Comparison of ENCODE assay signal across 8 cellular contexts in the genomic region with DNA sequence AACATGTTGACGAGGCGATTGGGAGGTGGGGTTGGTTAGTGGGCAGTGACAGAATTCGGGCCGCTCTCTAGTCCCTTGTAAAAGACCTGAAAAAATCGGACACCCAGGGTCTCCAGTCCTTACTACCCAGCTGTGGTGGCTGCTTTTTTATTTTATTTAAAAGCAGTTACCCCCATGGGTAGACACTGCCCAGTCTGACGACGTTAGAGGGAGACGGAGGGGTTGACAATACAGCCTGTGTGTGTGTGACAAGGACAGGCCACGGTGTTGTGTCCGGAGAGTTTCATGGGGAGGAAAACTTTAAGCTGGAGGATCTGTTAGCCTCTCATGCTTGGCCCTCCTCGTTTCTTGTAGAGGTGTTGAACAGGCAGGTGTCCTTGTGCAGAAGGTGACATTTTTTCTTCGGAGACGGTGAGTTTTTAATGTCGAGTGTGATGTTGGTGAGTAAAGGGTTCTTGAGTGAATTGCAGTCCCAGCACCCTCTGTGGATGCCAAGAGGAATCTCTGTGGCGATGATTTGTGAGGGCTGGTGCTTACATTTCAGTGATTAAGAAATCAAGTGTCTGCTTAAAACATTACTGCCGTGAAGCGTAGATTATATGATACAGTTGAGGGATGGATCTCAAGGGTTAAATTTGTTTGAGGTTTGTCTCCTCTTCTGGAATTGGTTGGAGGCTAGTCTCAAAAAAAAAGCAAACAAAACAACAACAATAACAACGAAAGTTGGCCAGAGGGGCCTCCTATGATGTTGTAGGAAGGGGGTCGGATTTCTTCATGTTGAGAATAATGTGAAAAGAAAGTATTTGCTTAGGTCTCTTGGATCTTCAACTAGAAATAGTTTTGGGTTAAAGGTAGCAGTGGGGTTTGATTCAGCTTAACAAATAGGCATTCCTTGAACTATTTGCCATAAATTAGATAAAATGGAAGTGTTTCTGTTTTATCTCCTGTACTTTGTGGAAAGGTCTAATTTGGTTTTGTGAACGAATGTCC. TPM values are rescaled to one million over a fixed set of nuclear protein-coding genes. Genes with fewer than 3 reads are reported as not detected.
DNase-seq lines count a peak whose midpoint lies in the region; ATAC-seq and TF ChIP-seq lines count a peak whose summit lies in the region.

No MANE protein-coding gene starts in this region.

- CTCF ChIA-PET in BJ (lab: Yijun Ruan, JAX) = no interaction called here

- no peak for DNase-seq in BJ (ENCODE audit: low read depth)
- no peak for DNase-seq in HFF-Myc (ENCODE audit: extremely low read depth, low read depth)
- DNase-seq in activated T-cell treated with anti-CD3 and anti-CD28 coated beads, Interleukin-2, amount 50 U/mL, for 24 hours = peak; percentile 43
- DNase-seq in cardiac muscle cell (ENCODE audit: low read depth in 1 of 2, low spot score in 1 of 2) = peak in 1 of 2 donors; percentile 50
- peak; percentile 70 for DNase-seq in pons (ENCODE audit: low spot score)

- TF ChIP-seq CTCF in BJ (IDR thresholded peaks at IDR 0.05; ENCODE audit: insufficient read depth, low read depth, low read length) (no peak), HFF-Myc (IDR thresholded peaks at IDR 0.05; ENCODE audit: low read depth, low read length, missing control alignments) (no peak), cardiac muscle cell (IDR thresholded peaks at IDR 0.05; ENCODE audit: low read depth, low read length) (no peak)

- H3K9me3 ChIP-seq in cardiac muscle cell (ENCODE audit: low read depth) = no peaks in the 10 kb centered on the region

- no peaks in the 10 kb centered on the region for H3K27me3 ChIP-seq in BJ (ENCODE audit: control insufficient read depth, insufficient read depth, low read length)
- H3K27me3 ChIP-seq in cardiac muscle cell = peaks cover 69% of the 10 kb centered on the region

- H3K4me1 Mint-ChIP-seq in activated T-cell treated with anti-CD3 and anti-CD28 coated beads, Interleukin-2, amount 50 U/mL, for 24 hours (ENCODE audit: low read depth) = peaks cover 64% of the 10 kb centered on the region

- ATAC-seq in HG02642 (IDR thresholded peaks at IDR 0.05; ENCODE audit: poor library complexity, unreplicated experiment) (no peak), HG02970 (IDR thresholded peaks at IDR 0.05; ENCODE audit: low FRiP score, unreplicated experiment) (no peak), GM18502 (IDR thresholded peaks at IDR 0.05; ENCODE audit: poor library complexity, unreplicated experiment) (no peak)

- peak overlapping the region; percentile 84 for H3K4me3 Mint-ChIP-seq in activated T-cell treated with anti-CD3 and anti-CD28 coated beads, Interleukin-2, amount 50 U/mL, for 24 hours

- H3K36me3 Mint-ChIP-seq in activated T-cell treated with anti-CD3 and anti-CD28 coated beads, Interleukin-2, amount 50 U/mL, for 24 hours (ENCODE audit: low read depth) = peaks cover 9% of the 10 kb centered on the region

- H3K4me1 ChIP-seq in cardiac muscle cell (ENCODE audit: low read depth) = peaks cover 8% of the 10 kb centered on the region

- peak overlapping the region; percentile 85 for H3K27ac Mint-ChIP-seq in activated T-cell treated with anti-CD3 and anti-CD28 coated beads, Interleukin-2, amount 50 U/mL, for 24 hours

- no peaks in the 10 kb centered on the region for H3K36me3 ChIP-seq in BJ (ENCODE audit: control insufficient read depth, insufficient read depth, low read length)
- H3K36me3 ChIP-seq in cardiac muscle cell = no peaks in the 10 kb centered on the region

- no peaks in the 10 kb centered on the region for H3K27me3 Mint-ChIP-seq in activated T-cell treated with anti-CD3 and anti-CD28 coated beads, Interleukin-2, amount 50 U/mL, for 24 hours

- POLR2A ChIA-PET in BJ (lab: Charles Lee) = no interaction called here

- no peaks in the 10 kb centered on the region for H3K9me3 Mint-ChIP-seq in activated T-cell treated with anti-CD3 and anti-CD28 coated beads, Interleukin-2, amount 50 U/mL, for 24 hours

- peak overlapping the region; percentile 84 for H3K4me3 ChIP-seq in BJ (ENCODE audit: low read depth, low read length)
- H3K4me3 ChIP-seq in HFF-Myc (replicated peaks; ENCODE audit: low read depth, low read length) = peak overlapping the region; percentile 55
- peak overlapping the region; percentile 77 for H3K4me3 ChIP-seq in cardiac muscle cell

- no peak overlapping the region for H3K27ac ChIP-seq in cardiac muscle cell

RNA-seq across cellular contexts. Expression of a gene that starts 1.5 kb away (rescaled TPM):
- 16.0 and 18.6 TPM in 2 replicates for polyA plus RNA-seq in BJ (2011; rRNA removed)
- 27.0 and 27.6 TPM in 2 replicates for polyA minus RNA-seq in BJ (2011; rRNA and poly(A)+ RNA removed)
- total RNA-seq in cardiac muscle cell = 6.7 and 7.9 TPM in 2 replicates
- polyA plus RNA-seq in cardiac muscle cell = 5.4 and 9.1 TPM in 2 replicates

Comparison
In these comparisons a context has a peak if more than half of its experiments do, and no peak if none do; other contexts are left out.
1. DNase-seq: peak in activated T-cell treated with anti-CD3 and anti-CD28 coated beads, Interleukin-2, amount 50 U/mL, for 24 hours (single experiment) and pons (single experiment); none in BJ (single experiment) and HFF-Myc (single experiment).
2. Peak in every context shown above with its lines, with median percentiles within 50 percentile points of each other: H3K4me3 ChIP-seq.